ENCODE assay signal across 10 cellular contexts in the genomic region with DNA sequence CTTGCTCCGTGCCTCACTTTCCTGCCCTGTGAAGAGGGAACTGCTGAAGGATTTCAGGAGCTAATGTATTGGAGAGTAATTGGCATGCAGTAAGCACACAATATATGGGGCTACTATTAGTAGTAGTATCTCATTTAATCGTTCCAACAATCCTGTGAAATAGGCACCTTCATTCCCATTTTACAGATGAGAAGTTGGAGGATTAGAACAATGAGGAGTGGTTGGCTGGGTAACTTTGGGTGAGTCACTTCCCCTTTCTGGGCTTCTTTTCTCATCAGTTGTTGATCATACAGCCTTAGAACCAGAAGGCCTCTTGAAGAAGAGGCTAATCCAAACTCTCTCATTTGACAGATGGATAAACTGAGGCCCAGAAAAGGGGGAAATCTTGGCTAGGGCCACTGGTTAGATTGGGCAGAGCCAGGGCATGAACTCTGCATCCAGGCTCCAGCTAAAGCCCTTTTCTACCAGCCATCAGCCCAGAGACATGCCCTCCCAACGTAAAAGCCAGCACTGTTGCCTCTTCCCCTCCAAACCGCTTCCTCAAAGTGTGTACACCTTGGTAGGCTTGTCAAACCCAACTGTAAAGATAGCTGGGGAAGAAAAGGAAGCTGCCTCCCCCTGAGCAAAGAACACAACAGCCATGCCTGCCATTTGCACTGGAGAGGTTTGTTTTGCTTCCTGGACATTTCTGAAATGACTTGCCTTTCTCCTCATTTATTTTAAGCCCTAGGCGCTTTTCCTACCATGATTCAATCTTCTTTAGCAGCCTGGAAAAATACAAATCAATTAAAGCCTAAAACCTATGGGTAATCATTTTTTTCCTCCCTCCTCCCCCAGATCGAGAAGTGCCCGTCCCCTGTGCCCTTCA. TPM values are rescaled to one million over a fixed set of nuclear protein-coding genes. Genes with fewer than 3 reads are reported as not detected.
DNase-seq lines count a peak whose midpoint lies in the region; ATAC-seq and TF ChIP-seq lines count a peak whose summit lies in the region.
"Had no signal": no experiment of that assay in that cellular context is flagged by ENCODE, and none has a peak within 500 bp of the region (broad histone marks: within the 10 kb centered on the region; RNA-seq: fewer than 3 reads in every experiment).

No MANE protein-coding gene starts in this region.

- no peak for TF ChIP-seq POLR2A in gastrocnemius medialis (IDR thresholded peaks at IDR 0.05)

- peak; percentile 32 for DNase-seq in GM13977 (ENCODE audit: low spot score)
- no peak for DNase-seq in epithelial cell of proximal tubule (ENCODE audit: low read depth)
- DNase-seq in NCI-H774 (lab: John Stamatoyannopoulos, UW) = no peak
- no peak for DNase-seq in stimulated activated CD4-positive, alpha-beta T cell treated with anti-CD3 and anti-CD28 coated beads, Interleukin-4, amount 100 ng/mL, for 1 hour
- DNase-seq in gastrocnemius medialis = no peak
- DNase-seq in middle frontal gyrus (ENCODE audit: extremely low spot score, low spot score) = no peak
- DNase-seq: effector memory CD4-positive, alpha-beta T cell had no signal

- H3K27ac ChIP-seq in OCI-LY3 (ENCODE audit: low read length) (no peak overlapping the region), gastrocnemius medialis (peak overlapping the region in 1 of 4 donors; percentile 77)
- H3K27ac ChIP-seq: KMS-11 had no signal

- H3K9me3 ChIP-seq in OCI-LY3 (ENCODE audit: insufficient read depth, low read length) = no peaks in the 10 kb centered on the region
- no peaks in the 10 kb centered on the region for H3K9me3 ChIP-seq in skeletal muscle satellite cell (replicated peaks; ENCODE audit: low read length)
- H3K9me3 ChIP-seq in gastrocnemius medialis = no peaks in the 10 kb centered on the region

- ATAC-seq in gastrocnemius medialis = no peak

- H3K9ac ChIP-seq in OCI-LY3 (ENCODE audit: low read length) (no peak overlapping the region), skeletal muscle satellite cell (ENCODE audit: low read depth, low read length) (peak overlapping the region; percentile 99)

- TF ChIP-seq CTCF in GM13977 (IDR thresholded peaks at IDR 0.05; ENCODE audit: extremely low read depth, insufficient read depth, missing control alignments) (no peak), OCI-LY3 (IDR thresholded peaks at IDR 0.05; ENCODE audit: low read depth, low read length) (no peak), epithelial cell of proximal tubule (conservative IDR thresholded peaks at IDR 0.05; ENCODE audit: low read depth, low read length) (no peak), gastrocnemius medialis (IDR thresholded peaks at IDR 0.05 in 4 of 5, conservative IDR thresholded peaks at IDR 0.05 in 1 of 5) (no peak)

- intact Hi-C loops in gastrocnemius medialis (cut with DNase I; ENCODE audit: low total_unique reads) = no loop called here

- peak overlapping the region; percentile 97 for H3K4me3 ChIP-seq in OCI-LY3 (ENCODE audit: low read length)
- H3K4me3 ChIP-seq in epithelial cell of proximal tubule (ENCODE audit: low read depth, low read length) = peak overlapping the region; percentile 94
- H3K4me3 ChIP-seq in skeletal muscle satellite cell (ENCODE audit: low read length) = peak overlapping the region; percentile 97
- no peak overlapping the region for H3K4me3 ChIP-seq in gastrocnemius medialis

- H3K79me2 ChIP-seq in OCI-LY3 (ENCODE audit: low read length) = no peaks in the 10 kb centered on the region

- in situ Hi-C loops in GM13977 (cut with MboI; ENCODE audit: low pct_unique_long_range_greater_than_20kb, low sequenced_read_pairs, unreplicated experiment) (no loop called here), gastrocnemius medialis (cut with MboI; ENCODE audit: low sequenced_read_pairs in 4 of 4) (no loop called here)

- H4K20me1 ChIP-seq in OCI-LY3 (ENCODE audit: insufficient read depth, low read length) = no peaks in the 10 kb centered on the region

- H3K36me3 ChIP-seq in OCI-LY3 (replicated peaks; ENCODE audit: low read depth, low read length) = no peaks in the 10 kb centered on the region
- H3K36me3 ChIP-seq in skeletal muscle satellite cell (ENCODE audit: insufficient read depth, low read length) = no peaks in the 10 kb centered on the region
- no peaks in the 10 kb centered on the region for H3K36me3 ChIP-seq in gastrocnemius medialis

- H2AFZ ChIP-seq in OCI-LY3 (ENCODE audit: low read depth, low read length) = no peak overlapping the region

- H3K4me2 ChIP-seq in OCI-LY3 (ENCODE audit: low read length) (peak overlapping the region; percentile 65), skeletal muscle satellite cell (ENCODE audit: low read length) (peak overlapping the region; percentile 98)

- H3K4me1 ChIP-seq in OCI-LY3 (ENCODE audit: low read length) (peaks cover 15% of the 10 kb centered on the region), skeletal muscle satellite cell (ENCODE audit: control insufficient read depth, insufficient read depth, low read length) (peaks cover 4% of the 10 kb centered on the region), gastrocnemius medialis (peaks cover 0 to 10% of the 10 kb centered on the region in 2 donors)

- no peaks in the 10 kb centered on the region for H3K27me3 ChIP-seq in OCI-LY3 (ENCODE audit: low read depth, low read length)
- peaks cover 19% of the 10 kb centered on the region for H3K27me3 ChIP-seq in skeletal muscle satellite cell (ENCODE audit: control insufficient read depth, insufficient read depth, low read length)
- peaks cover 0 to 6% (median 5%) of the 10 kb centered on the region in 3 donors for H3K27me3 ChIP-seq in gastrocnemius medialis

RNA-seq across cellular contexts. Expression of a gene that starts 1.0 kb away (rescaled TPM):
- total RNA-seq in epithelial cell of proximal tubule = 2.0 and 5.2 TPM in 2 replicates
- total RNA-seq in skeletal muscle satellite cell (2012; rRNA removed) = 1.5 and 3.0 TPM in 2 replicates
- total RNA-seq in gastrocnemius medialis = 1 to 10 TPM in 2 of 4 donors, under 1 TPM in 2; 0.24 to 2.5 (median 1.0) TPM

RNA-seq across cellular contexts. Expression of a gene that starts 1.6 kb away (rescaled TPM):
- 0.14 and 0.46 TPM in 2 replicates for total RNA-seq in epithelial cell of proximal tubule
- total RNA-seq in skeletal muscle satellite cell (2012; rRNA removed) = 0.22 and 0.51 TPM in 2 replicates
- not detected for total RNA-seq in gastrocnemius medialis

Comparison
In these comparisons a context has a peak if more than half of its experiments do, and no peak if none do; other contexts are left out.
1. H3K4me3 ChIP-seq: peak in OCI-LY3 (single experiment), epithelial cell of proximal tubule (single experiment) and skeletal muscle satellite cell (single experiment); none in gastrocnemius medialis (0 of 4).